ENCODE assay signal across 8 cellular contexts in genomic region chr1:3652538-3653285, GRCh38. TPM values are rescaled to one million over a fixed set of nuclear protein-coding genes. Genes with fewer than 3 reads are reported as not detected.
A peak's percentile ranks its signal among the peaks of the same experiment; 100 is the strongest.
DNase-seq lines count a peak whose midpoint lies in the region; ATAC-seq and TF ChIP-seq lines count a peak whose summit lies in the region.

No MANE protein-coding gene starts in this region.

- DNase-seq in NCI-H1417 (lab: John Stamatoyannopoulos, UW) (peak in 2 of 3 experiments; percentile 82 to 84), NCI-H1417 treated with DMSO at 0.1 percent for 48 hours (lab: John Stamatoyannopoulos, UW) (no peak), HuH-7 (ENCODE audit: low spot score) (peak; percentile 66), coronary artery (ENCODE audit: low spot score) (no peak), psoas muscle (no peak), putamen (ENCODE audit: low spot score) (no peak), NCI-H1436 treated with DMSO at 0.1 percent for 48 hours (lab: John Stamatoyannopoulos, UW) (no peak), anterior cingulate cortex (lab: John Stamatoyannopoulos, UW) (no peak)

- peaks cover 0 to under 1% of the 10 kb centered on the region in 2 donors for H3K36me3 ChIP-seq in psoas muscle (ENCODE audit: insufficient read depth in 1 of 2, low read depth in 1 of 2)

- no peak for ATAC-seq in psoas muscle

- TF ChIP-seq CTCF in coronary artery (IDR thresholded peaks at IDR 0.05) (no peak), psoas muscle (IDR thresholded peaks at IDR 0.05) (no peak)

- H3K4me3 ChIP-seq in coronary artery (peak overlapping the region; percentile 85), psoas muscle (peak overlapping the region; percentile 100)

- 10 to 24% (median 12%) methylated on average over 30 to 70 of the region's 70 CpGs for WGBS in psoas muscle, 3 donors

- no peak overlapping the region for H3K27ac ChIP-seq in coronary artery
- no peak overlapping the region for H3K27ac ChIP-seq in psoas muscle

- H3K27me3 ChIP-seq in psoas muscle (ENCODE audit: insufficient read depth in 3 of 3, low read length in 2 of 3): peaks cover 0 to 56% (median 32%) of the 10 kb centered on the region in 3 donors

- H3K4me1 ChIP-seq in psoas muscle: peaks cover 8% of the 10 kb centered on the region

- no peaks in the 10 kb centered on the region for H3K9me3 ChIP-seq in psoas muscle

- intact Hi-C loops in psoas muscle (cut with DNase I): no loop called here

RNA-seq across cellular contexts. Expression of gene TP73, which starts 0.4 kb away (rescaled TPM):
- under 1 TPM in 1 of 4 donors, not detected in 3; 0.13 TPM for total RNA-seq in psoas muscle
- polyA plus RNA-seq in psoas muscle: under 1 TPM in 2 of 3 donors, not detected in 1; under 0.01 to 0.01 TPM

RNA-seq across cellular contexts. Expression of gene WRAP73, which starts 2.8 kb away (rescaled TPM):
- total RNA-seq in psoas muscle: 10 to 100 TPM; 10.8 to 12.6 (median 11.7) TPM
- polyA plus RNA-seq in psoas muscle: 10 to 100 TPM; 14.9 to 21.8 (median 20.2) TPM

RNA-seq across cellular contexts. Expression of gene TPRG1L, which starts 27.9 kb away (rescaled TPM):
- 10 to 100 TPM; 37.9 to 49.2 (median 39.2) TPM for total RNA-seq in psoas muscle
- 10 to 100 TPM; 33.9 to 66.4 (median 45.0) TPM for polyA plus RNA-seq in psoas muscle

RNA-seq across cellular contexts. Expression of gene MEGF6, which starts 41.4 kb away (rescaled TPM):
- 1 to 10 TPM; 3.7 to 5.5 (median 4.5) TPM for total RNA-seq in psoas muscle
- polyA plus RNA-seq in psoas muscle: 1 to 10 TPM in 2 of 3 donors, under 1 TPM in 1; 0.67 to 2.4 (median 1.6) TPM

Comparison
In these comparisons a context has a peak if more than half of its experiments do, and no peak if none do; other contexts are left out.
1. DNase-seq: peak in NCI-H1417 (2 of 3) and HuH-7 (single experiment); none in NCI-H1417 treated with DMSO at 0.1 percent for 48 hours (single experiment), coronary artery (single experiment), psoas muscle (0 of 2), putamen (single experiment), NCI-H1436 treated with DMSO at 0.1 percent for 48 hours (single experiment) and anterior cingulate cortex (0 of 58).